Comparison of ENCODE assay signal across 1 cellular context in the genomic region with DNA sequence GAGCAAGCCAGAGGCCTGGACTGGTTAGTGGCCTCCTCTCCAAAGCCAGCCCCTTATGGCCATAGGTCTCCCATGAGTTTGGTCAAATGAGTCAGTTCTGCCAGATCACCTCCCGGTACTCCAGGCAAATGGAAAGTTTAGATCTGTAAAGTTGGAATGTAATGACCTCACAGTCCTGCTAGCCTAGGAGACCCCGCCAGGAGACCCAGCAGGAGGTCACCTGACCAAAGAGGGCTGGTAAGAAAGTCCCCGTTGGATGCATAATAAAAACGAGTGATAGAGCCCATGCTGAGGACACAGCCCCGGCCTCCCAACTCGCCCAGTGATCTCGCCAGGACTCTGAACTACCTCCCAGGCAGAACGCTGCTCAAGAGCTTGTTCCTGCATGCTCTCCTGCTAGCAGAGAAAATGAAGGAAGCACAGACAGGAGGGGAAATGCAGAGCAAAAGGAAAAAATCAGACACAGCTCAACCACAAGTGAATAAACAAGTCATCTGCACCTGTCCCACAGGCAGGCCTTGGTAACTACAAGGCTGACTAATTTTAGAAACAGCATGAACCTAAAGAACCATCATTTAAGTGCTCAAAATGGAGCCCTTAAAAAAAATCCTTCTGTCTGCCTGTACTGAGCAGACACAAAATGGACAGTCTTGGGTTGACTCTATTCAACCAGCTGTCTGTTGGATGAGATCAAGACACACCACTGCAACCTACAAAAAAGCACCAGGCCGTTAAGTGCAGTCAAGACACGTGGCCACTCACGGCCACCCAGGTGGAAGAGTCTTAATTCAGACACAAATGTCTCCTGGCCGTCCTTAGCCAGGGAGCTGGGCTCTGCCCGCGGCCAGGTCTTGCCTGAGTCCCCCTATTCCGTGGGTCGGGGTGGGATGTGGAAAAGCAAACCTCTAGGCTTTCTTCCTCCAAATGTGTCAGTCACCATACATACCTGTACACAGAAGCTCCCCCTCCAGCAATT.
A peak's percentile ranks its signal among the peaks of the same experiment; 100 is the strongest.
TF ChIP-seq lines count a peak whose summit lies in the region.

No MANE protein-coding gene starts in this region.

TF ChIP-seq in H1, 55 proteins besides CTCF, POLR2A, EP300 and RAD21:
- TF ChIP-seq HDAC2 (IDR thresholded peaks at IDR 0.05; ENCODE audit: borderline replicate concordance in 1 of 2, low read depth in 2 of 2, low read length in 2 of 2), result 0 out of 4 replicates have a peak, but pooled peaks of 1 of the 2 experiments have one; percentile 72
- TF ChIP-seq TCF12 (IDR thresholded peaks at IDR 0.05; ENCODE audit: low read depth, low read length), result no peak
- TF ChIP-seq FOSL1 (IDR thresholded peaks at IDR 0.05; ENCODE audit: insufficient read depth, low read depth, low read length), result no peak
- TF ChIP-seq, protein P1, sequence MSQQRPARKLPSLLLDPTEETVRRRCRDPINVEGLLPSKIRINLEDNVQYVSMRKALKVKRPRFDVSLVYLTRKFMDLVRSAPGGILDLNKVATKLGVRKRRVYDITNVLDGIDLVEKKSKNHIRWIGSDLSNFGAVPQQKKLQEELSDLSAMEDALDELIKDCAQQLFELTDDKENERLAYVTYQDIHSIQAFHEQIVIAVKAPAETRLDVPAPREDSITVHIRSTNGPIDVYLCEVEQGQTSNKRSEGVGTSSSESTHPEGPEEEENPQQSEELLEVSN (IDR thresholded peaks at IDR 0.05), result peak; percentile 19
- TF ChIP-seq SAP30 (IDR thresholded peaks at IDR 0.05; ENCODE audit: insufficient read depth, insufficient replicate concordance, low read length), result no peak
- TF ChIP-seq MAFK (IDR thresholded peaks at IDR 0.05; ENCODE audit: low read depth, low read length), result no peak
- TF ChIP-seq BRCA1 (IDR thresholded peaks at IDR 0.05; ENCODE audit: low read depth, low read length), result no peak
- peak; percentile 22 for TF ChIP-seq TAF7 (optimal IDR thresholded peaks at IDR 0.05; ENCODE audit: borderline replicate concordance, low read depth, low read length)
- TF ChIP-seq, protein P2, sequence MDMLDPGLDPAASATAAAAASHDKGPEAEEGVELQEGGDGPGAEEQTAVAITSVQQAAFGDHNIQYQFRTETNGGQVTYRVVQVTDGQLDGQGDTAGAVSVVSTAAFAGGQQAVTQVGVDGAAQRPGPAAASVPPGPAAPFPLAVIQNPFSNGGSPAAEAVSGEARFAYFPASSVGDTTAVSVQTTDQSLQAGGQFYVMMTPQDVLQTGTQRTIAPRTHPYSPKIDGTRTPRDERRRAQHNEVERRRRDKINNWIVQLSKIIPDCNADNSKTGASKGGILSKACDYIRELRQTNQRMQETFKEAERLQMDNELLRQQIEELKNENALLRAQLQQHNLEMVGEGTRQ (IDR thresholded peaks at IDR 0.05; ENCODE audit: low read length), result peak; percentile 47
- TF ChIP-seq CBX8 (IDR thresholded peaks at IDR 0.05; ENCODE audit: borderline replicate concordance, low read depth, low read length), result no peak
- TF ChIP-seq RNF2 (IDR thresholded peaks at IDR 0.05; ENCODE audit: borderline replicate concordance, low read depth, low read length, missing control alignments, poor library complexity, severe bottlenecking), result no peak
- TF ChIP-seq JUND (IDR thresholded peaks at IDR 0.05; ENCODE audit: low read length), result peak; percentile 52; the same call in 1 of the 2 replicates
- TF ChIP-seq RBBP5 (IDR thresholded peaks at IDR 0.05; ENCODE audit: borderline replicate concordance, low read depth, low read length), result no peak
- no peak for TF ChIP-seq SP4 (IDR thresholded peaks at IDR 0.05; ENCODE audit: low read length)
- TF ChIP-seq JUN (IDR thresholded peaks at IDR 0.05; ENCODE audit: low read depth, low read length), result 0 out of 2 replicates have a peak, but pooled peaks have one; percentile 27
- TF ChIP-seq GTF2F1 (IDR thresholded peaks at IDR 0.05; ENCODE audit: borderline replicate concordance, low read depth, low read length), result no peak
- TF ChIP-seq ZNF274 (IDR thresholded peaks at IDR 0.05; ENCODE audit: borderline replicate concordance, extremely low read depth, low read length), result no peak
- TF ChIP-seq ASH2L (IDR thresholded peaks at IDR 0.05; ENCODE audit: low read length), result peak; percentile 61
- TF ChIP-seq POU5F1 (IDR thresholded peaks at IDR 0.05; ENCODE audit: low read depth, low read length), result no peak
- no peak for TF ChIP-seq CTBP2 (IDR thresholded peaks at IDR 0.05; ENCODE audit: borderline replicate concordance, insufficient read depth, insufficient read length, low read length)
- TF ChIP-seq CBX5 (IDR thresholded peaks at IDR 0.05; ENCODE audit: low read depth, low read length), result no peak
- TF ChIP-seq KDM1A (IDR thresholded peaks at IDR 0.05; ENCODE audit: borderline replicate concordance, low read length), result no peak
- peak; percentile 54; the same call in 1 of the 2 replicates for TF ChIP-seq MAX (IDR thresholded peaks at IDR 0.05)
- TF ChIP-seq NANOG (IDR thresholded peaks at IDR 0.05; ENCODE audit: insufficient read depth, low read depth, low read length, poor library complexity, severe bottlenecking), result peak; percentile 49
- TF ChIP-seq TAF1 (IDR thresholded peaks at IDR 0.05; ENCODE audit: low read depth, low read length), result 0 out of 2 replicates have a peak, but pooled peaks have one; percentile 17
- no peak for TF ChIP-seq YY1 (IDR thresholded peaks at IDR 0.05; ENCODE audit: low read depth, low read length)
- TF ChIP-seq CHD1 (IDR thresholded peaks at IDR 0.05; ENCODE audit: low read depth, low read length), result no peak
- no peak for TF ChIP-seq SIX5 (IDR thresholded peaks at IDR 0.05; ENCODE audit: low read depth, low read length)
- TF ChIP-seq, protein P3, sequence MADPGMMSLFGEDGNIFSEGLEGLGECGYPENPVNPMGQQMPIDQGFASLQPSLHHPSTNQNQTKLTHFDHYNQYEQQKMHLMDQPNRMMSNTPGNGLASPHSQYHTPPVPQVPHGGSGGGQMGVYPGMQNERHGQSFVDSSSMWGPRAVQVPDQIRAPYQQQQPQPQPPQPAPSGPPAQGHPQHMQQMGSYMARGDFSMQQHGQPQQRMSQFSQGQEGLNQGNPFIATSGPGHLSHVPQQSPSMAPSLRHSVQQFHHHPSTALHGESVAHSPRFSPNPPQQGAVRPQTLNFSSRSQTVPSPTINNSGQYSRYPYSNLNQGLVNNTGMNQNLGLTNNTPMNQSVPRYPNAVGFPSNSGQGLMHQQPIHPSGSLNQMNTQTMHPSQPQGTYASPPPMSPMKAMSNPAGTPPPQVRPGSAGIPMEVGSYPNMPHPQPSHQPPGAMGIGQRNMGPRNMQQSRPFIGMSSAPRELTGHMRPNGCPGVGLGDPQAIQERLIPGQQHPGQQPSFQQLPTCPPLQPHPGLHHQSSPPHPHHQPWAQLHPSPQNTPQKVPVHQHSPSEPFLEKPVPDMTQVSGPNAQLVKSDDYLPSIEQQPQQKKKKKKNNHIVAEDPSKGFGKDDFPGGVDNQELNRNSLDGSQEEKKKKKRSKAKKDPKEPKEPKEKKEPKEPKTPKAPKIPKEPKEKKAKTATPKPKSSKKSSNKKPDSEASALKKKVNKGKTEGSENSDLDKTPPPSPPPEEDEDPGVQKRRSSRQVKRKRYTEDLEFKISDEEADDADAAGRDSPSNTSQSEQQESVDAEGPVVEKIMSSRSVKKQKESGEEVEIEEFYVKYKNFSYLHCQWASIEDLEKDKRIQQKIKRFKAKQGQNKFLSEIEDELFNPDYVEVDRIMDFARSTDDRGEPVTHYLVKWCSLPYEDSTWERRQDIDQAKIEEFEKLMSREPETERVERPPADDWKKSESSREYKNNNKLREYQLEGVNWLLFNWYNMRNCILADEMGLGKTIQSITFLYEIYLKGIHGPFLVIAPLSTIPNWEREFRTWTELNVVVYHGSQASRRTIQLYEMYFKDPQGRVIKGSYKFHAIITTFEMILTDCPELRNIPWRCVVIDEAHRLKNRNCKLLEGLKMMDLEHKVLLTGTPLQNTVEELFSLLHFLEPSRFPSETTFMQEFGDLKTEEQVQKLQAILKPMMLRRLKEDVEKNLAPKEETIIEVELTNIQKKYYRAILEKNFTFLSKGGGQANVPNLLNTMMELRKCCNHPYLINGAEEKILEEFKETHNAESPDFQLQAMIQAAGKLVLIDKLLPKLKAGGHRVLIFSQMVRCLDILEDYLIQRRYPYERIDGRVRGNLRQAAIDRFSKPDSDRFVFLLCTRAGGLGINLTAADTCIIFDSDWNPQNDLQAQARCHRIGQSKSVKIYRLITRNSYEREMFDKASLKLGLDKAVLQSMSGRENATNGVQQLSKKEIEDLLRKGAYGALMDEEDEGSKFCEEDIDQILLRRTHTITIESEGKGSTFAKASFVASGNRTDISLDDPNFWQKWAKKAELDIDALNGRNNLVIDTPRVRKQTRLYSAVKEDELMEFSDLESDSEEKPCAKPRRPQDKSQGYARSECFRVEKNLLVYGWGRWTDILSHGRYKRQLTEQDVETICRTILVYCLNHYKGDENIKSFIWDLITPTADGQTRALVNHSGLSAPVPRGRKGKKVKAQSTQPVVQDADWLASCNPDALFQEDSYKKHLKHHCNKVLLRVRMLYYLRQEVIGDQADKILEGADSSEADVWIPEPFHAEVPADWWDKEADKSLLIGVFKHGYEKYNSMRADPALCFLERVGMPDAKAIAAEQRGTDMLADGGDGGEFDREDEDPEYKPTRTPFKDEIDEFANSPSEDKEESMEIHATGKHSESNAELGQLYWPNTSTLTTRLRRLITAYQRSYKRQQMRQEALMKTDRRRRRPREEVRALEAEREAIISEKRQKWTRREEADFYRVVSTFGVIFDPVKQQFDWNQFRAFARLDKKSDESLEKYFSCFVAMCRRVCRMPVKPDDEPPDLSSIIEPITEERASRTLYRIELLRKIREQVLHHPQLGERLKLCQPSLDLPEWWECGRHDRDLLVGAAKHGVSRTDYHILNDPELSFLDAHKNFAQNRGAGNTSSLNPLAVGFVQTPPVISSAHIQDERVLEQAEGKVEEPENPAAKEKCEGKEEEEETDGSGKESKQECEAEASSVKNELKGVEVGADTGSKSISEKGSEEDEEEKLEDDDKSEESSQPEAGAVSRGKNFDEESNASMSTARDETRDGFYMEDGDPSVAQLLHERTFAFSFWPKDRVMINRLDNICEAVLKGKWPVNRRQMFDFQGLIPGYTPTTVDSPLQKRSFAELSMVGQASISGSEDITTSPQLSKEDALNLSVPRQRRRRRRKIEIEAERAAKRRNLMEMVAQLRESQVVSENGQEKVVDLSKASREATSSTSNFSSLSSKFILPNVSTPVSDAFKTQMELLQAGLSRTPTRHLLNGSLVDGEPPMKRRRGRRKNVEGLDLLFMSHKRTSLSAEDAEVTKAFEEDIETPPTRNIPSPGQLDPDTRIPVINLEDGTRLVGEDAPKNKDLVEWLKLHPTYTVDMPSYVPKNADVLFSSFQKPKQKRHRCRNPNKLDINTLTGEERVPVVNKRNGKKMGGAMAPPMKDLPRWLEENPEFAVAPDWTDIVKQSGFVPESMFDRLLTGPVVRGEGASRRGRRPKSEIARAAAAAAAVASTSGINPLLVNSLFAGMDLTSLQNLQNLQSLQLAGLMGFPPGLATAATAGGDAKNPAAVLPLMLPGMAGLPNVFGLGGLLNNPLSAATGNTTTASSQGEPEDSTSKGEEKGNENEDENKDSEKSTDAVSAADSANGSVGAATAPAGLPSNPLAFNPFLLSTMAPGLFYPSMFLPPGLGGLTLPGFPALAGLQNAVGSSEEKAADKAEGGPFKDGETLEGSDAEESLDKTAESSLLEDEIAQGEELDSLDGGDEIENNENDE (IDR thresholded peaks at IDR 0.05; ENCODE audit: insufficient replicate concordance, low read length), result no peak
- TF ChIP-seq GABPA (IDR thresholded peaks at IDR 0.05; ENCODE audit: borderline replicate concordance, insufficient read depth, low read length), result no peak
- no peak for TF ChIP-seq SUZ12 (IDR thresholded peaks at IDR 0.05; ENCODE audit: low read length)
- TF ChIP-seq EZH2 (IDR thresholded peaks at IDR 0.05; ENCODE audit: low read depth, low read length, severe bottlenecking), result no peak
- TF ChIP-seq, protein P4, sequence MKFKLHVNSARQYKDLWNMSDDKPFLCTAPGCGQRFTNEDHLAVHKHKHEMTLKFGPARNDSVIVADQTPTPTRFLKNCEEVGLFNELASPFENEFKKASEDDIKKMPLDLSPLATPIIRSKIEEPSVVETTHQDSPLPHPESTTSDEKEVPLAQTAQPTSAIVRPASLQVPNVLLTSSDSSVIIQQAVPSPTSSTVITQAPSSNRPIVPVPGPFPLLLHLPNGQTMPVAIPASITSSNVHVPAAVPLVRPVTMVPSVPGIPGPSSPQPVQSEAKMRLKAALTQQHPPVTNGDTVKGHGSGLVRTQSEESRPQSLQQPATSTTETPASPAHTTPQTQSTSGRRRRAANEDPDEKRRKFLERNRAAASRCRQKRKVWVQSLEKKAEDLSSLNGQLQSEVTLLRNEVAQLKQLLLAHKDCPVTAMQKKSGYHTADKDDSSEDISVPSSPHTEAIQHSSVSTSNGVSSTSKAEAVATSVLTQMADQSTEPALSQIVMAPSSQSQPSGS (IDR thresholded peaks at IDR 0.05; ENCODE audit: low read length), result peak; percentile 94
- TF ChIP-seq HDAC6 (IDR thresholded peaks at IDR 0.05; ENCODE audit: low read depth, low read length), result no peak
- TF ChIP-seq KDM5A (IDR thresholded peaks at IDR 0.05; ENCODE audit: low read length), result no peak
- TF ChIP-seq PHF8 (conservative IDR thresholded peaks at IDR 0.05; ENCODE audit: low read depth, low read length), result no peak
- TF ChIP-seq SIN3A (conservative IDR thresholded peaks at IDR 0.05 in 1 of 2, IDR thresholded peaks at IDR 0.05 in 1 of 2; ENCODE audit: low read depth in 1 of 2, low read length in 2 of 2), result no peak; a peak in 1 of 4 replicates
- TF ChIP-seq SP1 (IDR thresholded peaks at IDR 0.05; ENCODE audit: low read depth, low read length), result 0 out of 2 replicates have a peak, but pooled peaks have one; percentile 22
- TF ChIP-seq SP2 (IDR thresholded peaks at IDR 0.05; ENCODE audit: low read length), result no peak
- no peak for TF ChIP-seq BCL11A (IDR thresholded peaks at IDR 0.05; ENCODE audit: low read depth in 2 of 2, low read length in 2 of 2)
- no peak for TF ChIP-seq TEAD4 (IDR thresholded peaks at IDR 0.05; ENCODE audit: low read depth, low read length)
- no peak for TF ChIP-seq SIRT6 (IDR thresholded peaks at IDR 0.05; ENCODE audit: low read length)
- TF ChIP-seq POLR2AphosphoS5 (IDR thresholded peaks at IDR 0.05; ENCODE audit: low read depth, low read length), result peak; percentile 51; the same call in 1 of the 2 replicates
- TF ChIP-seq TBP (IDR thresholded peaks at IDR 0.05; ENCODE audit: low read depth, low read length), result no peak
- TF ChIP-seq CHD2 (IDR thresholded peaks at IDR 0.05; ENCODE audit: low read length), result no peak
- no peak for TF ChIP-seq RXRA (IDR thresholded peaks at IDR 0.05; ENCODE audit: insufficient read depth, low read depth, low read length)
- TF ChIP-seq CREB1 (IDR thresholded peaks at IDR 0.05), result no peak; the same call in 1 of the 2 replicates
- no peak for TF ChIP-seq RFX5 (IDR thresholded peaks at IDR 0.05; ENCODE audit: borderline replicate concordance, low read depth, low read length)
- TF ChIP-seq BACH1 (IDR thresholded peaks at IDR 0.05; ENCODE audit: low read length), result no peak
- no peak for TF ChIP-seq EGR1 (IDR thresholded peaks at IDR 0.05; ENCODE audit: borderline replicate concordance, low read depth, low read length)
- no peak for TF ChIP-seq KDM4A (IDR thresholded peaks at IDR 0.05; ENCODE audit: low read depth, low read length, severe bottlenecking)
- no peak for TF ChIP-seq ATF3 (IDR thresholded peaks at IDR 0.05; ENCODE audit: insufficient read depth, low read depth, low read length)
TF ChIP-seq in H1: peak in this region for 13.
